Comparison of ENCODE assay signal across 11 cellular contexts in the genomic region with DNA sequence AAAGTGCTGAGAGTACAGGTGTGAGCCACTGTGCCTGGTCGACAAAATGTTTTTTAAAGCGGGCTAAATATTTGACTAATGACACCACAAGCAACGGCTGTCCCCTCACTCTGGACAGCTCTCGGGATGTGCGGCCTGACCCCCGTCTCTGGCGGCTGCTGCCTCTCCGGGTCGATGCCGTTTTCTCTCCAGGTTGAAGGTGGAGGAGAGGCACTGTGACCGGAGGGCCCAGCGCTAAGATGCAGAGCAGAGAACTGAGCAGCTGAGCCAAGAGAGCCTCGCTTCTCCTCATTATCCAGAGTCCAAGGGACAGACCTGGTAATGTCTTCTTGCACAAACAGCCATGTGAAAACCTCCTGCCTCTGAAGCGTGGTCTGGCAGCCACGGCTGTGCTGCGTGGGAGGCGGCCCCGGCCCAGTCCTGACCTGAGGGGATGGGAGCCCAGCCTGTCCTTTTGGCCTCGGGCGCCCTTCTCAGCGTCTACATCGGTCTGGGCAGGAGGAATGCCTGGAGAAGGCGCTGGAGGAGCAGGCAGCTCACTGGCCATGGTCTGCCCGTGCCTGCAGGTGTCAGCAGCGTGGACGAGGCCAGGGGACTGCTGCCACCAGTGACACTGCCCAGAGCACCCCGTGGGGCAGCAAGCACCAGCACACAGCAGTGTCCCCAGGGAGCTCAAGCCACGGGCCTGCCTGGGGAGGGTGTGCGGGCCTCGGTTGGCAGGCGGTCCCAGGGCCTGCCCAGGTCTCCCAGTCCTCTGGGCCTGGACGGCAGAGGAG. TPM values are rescaled to one million over a fixed set of nuclear protein-coding genes. Genes with fewer than 3 reads are reported as not detected.
DNase-seq lines count a peak whose midpoint lies in the region; ATAC-seq and TF ChIP-seq lines count a peak whose summit lies in the region.
"Had no signal": no experiment of that assay in that cellular context is flagged by ENCODE, and none has a peak within 500 bp of the region (broad histone marks: within the 10 kb centered on the region; RNA-seq: fewer than 3 reads in every experiment).

No MANE protein-coding gene starts in this region.

- H3K27ac Mint-ChIP-seq in WTC11: no peak overlapping the region
- H3K27ac Mint-ChIP-seq: activated CD4-positive, alpha-beta T cell treated with anti-CD3 and anti-CD28 coated beads for 36 hours; activated naive CD4-positive, alpha-beta T cell treated with anti-CD3 and anti-CD28 coated beads, Interleukin-2, amount 50 U/mL, for 24 hours had no signal

- POLR2A ChIA-PET in WTC11 (lab: Charles Lee): interaction anchor here (1.0 to 1.1 kb wide), 3 partner anchors 59 to 186 kb away, joined by 3 to 6 read pairs (median 3); a partner anchor contains a TSS

- TF ChIP-seq CTCF in WTC11 (IDR thresholded peaks at IDR 0.05): no peak

- ATAC-seq in WTC11 (no peak), left ventricle myocardium superior (peak; percentile 10), GM21360 (IDR thresholded peaks at IDR 0.05; ENCODE audit: unreplicated experiment) (no peak)

- H3K36me3 Mint-ChIP-seq in WTC11: no peaks in the 10 kb centered on the region
- H3K36me3 Mint-ChIP-seq: activated naive CD4-positive, alpha-beta T cell treated with anti-CD3 and anti-CD28 coated beads, Interleukin-2, amount 50 U/mL, for 24 hours had no signal

- no peaks in the 10 kb centered on the region for H3K4me1 Mint-ChIP-seq in WTC11
- H3K4me1 Mint-ChIP-seq: activated CD4-positive, alpha-beta T cell treated with anti-CD3 and anti-CD28 coated beads for 36 hours; activated naive CD4-positive, alpha-beta T cell treated with anti-CD3 and anti-CD28 coated beads, Interleukin-2, amount 50 U/mL, for 24 hours had no signal

- intact Hi-C loops in left ventricle myocardium superior (cut with micrococcal nuclease) (loop anchor here (5.0 kb wide), 1 partner anchor 184 kb away; no protein-coding TSS in a partner anchor), posterior vena cava (cut with DNase I) (loop anchor here in 1 of 2 donors (2.0 kb wide), 1 partner anchor 186 kb away; a partner anchor contains a TSS)

- H3K27me3 Mint-ChIP-seq in WTC11 (ENCODE audit: low read depth): no peaks in the 10 kb centered on the region
- H3K27me3 Mint-ChIP-seq: activated CD4-positive, alpha-beta T cell treated with anti-CD3 and anti-CD28 coated beads for 36 hours; activated naive CD4-positive, alpha-beta T cell treated with anti-CD3 and anti-CD28 coated beads, Interleukin-2, amount 50 U/mL, for 24 hours had no signal

- H3K9me3 Mint-ChIP-seq in WTC11: no peaks in the 10 kb centered on the region
- H3K9me3 Mint-ChIP-seq: activated naive CD4-positive, alpha-beta T cell treated with anti-CD3 and anti-CD28 coated beads, Interleukin-2, amount 50 U/mL, for 24 hours had no signal

- in situ Hi-C loops in G401 (cut with HindIII; ENCODE audit: low sequenced_read_pairs): no loop called here

- DNase-seq in G401 (ENCODE audit: low spot score): peak; percentile 58
- DNase-seq in WTC11 (ENCODE audit: low spot score): no peak
- DNase-seq in left ventricle myocardium superior: peak; percentile 47
- DNase-seq in posterior vena cava (ENCODE audit: low spot score): peak; percentile 80
- no peak for DNase-seq in NCI-H69 (lab: John Stamatoyannopoulos, UW)
- no peak for DNase-seq in NCI-H1694 treated with DMSO at 0.1 percent for 48 hours (lab: John Stamatoyannopoulos, UW)
- DNase-seq in activated T-cell treated with anti-CD3 and anti-CD28 coated beads, Interleukin-2, amount 50 U/mL, for 1 hour: no peak
- DNase-seq: NCI-H2107 had no signal

- CTCF ChIA-PET in WTC11 (lab: Charles Lee): interaction anchor here (0.6 to 6.4 kb wide), 54 partner anchors 9 to 336 kb away, joined by 3 to 170 read pairs (median 6); a partner anchor contains a TSS

- no peak overlapping the region for H3K4me3 Mint-ChIP-seq in WTC11
- H3K4me3 Mint-ChIP-seq: activated CD4-positive, alpha-beta T cell treated with anti-CD3 and anti-CD28 coated beads for 36 hours; activated naive CD4-positive, alpha-beta T cell treated with anti-CD3 and anti-CD28 coated beads, Interleukin-2, amount 50 U/mL, for 24 hours had no signal

TF ChIP-seq in WTC11, 78 proteins besides CTCF, POLR2A, EP300 and RAD21:
- TF ChIP-seq FOXP1 (CRISPR knock-in tag; IDR thresholded peaks at IDR 0.05; ENCODE audit: borderline replicate concordance): no peak
- TF ChIP-seq, protein P1, sequence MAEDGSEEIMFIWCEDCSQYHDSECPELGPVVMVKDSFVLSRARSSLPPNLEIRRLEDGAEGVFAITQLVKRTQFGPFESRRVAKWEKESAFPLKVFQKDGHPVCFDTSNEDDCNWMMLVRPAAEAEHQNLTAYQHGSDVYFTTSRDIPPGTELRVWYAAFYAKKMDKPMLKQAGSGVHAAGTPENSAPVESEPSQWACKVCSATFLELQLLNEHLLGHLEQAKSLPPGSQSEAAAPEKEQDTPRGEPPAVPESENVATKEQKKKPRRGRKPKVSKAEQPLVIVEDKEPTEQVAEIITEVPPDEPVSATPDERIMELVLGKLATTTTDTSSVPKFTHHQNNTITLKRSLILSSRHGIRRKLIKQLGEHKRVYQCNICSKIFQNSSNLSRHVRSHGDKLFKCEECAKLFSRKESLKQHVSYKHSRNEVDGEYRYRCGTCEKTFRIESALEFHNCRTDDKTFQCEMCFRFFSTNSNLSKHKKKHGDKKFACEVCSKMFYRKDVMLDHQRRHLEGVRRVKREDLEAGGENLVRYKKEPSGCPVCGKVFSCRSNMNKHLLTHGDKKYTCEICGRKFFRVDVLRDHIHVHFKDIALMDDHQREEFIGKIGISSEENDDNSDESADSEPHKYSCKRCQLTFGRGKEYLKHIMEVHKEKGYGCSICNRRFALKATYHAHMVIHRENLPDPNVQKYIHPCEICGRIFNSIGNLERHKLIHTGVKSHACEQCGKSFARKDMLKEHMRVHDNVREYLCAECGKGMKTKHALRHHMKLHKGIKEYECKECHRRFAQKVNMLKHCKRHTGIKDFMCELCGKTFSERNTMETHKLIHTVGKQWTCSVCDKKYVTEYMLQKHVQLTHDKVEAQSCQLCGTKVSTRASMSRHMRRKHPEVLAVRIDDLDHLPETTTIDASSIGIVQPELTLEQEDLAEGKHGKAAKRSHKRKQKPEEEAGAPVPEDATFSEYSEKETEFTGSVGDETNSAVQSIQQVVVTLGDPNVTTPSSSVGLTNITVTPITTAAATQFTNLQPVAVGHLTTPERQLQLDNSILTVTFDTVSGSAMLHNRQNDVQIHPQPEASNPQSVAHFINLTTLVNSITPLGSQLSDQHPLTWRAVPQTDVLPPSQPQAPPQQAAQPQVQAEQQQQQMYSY (CRISPR knock-in tag; IDR thresholded peaks at IDR 0.05): 0 out of 2 replicates have a peak, but pooled peaks have one; percentile 16

RNA-seq across cellular contexts. Expression of a gene that starts 10.3 kb away (rescaled TPM):
- 8.9 and 29.1 TPM in 2 replicates for total RNA-seq in G401 (2014; rRNA removed; shearing (Covaris generic))
- total RNA-seq in WTC11 (2021): 14.5 to 19.7 TPM (median 18.5 TPM) in 3 replicates
- total RNA-seq in left ventricle myocardium superior: 5.3 TPM
- total RNA-seq in posterior vena cava: 1 to 10 TPM; 3.8 to 5.5 TPM

RNA-seq across cellular contexts. Expression of a gene that starts 10.6 kb away (rescaled TPM):
- 43.3 and 56.2 TPM in 2 replicates for total RNA-seq in G401 (2014; rRNA removed; shearing (Covaris generic))
- total RNA-seq in WTC11 (2021) (72.1 to 80.4 TPM (median 79.8 TPM) in 3 replicates), left ventricle myocardium superior (98.1 TPM), posterior vena cava (100 to 1,000 TPM in 1 of 2 donors, 10 to 100 TPM in 1; 93.7 to 101 TPM)

RNA-seq across cellular contexts. Expression of a gene that starts 31.4 kb away (rescaled TPM):
- total RNA-seq in G401 (2014; rRNA removed; shearing (Covaris generic)): 84.2 and 96.0 TPM in 2 replicates
- total RNA-seq in WTC11 (2021): 28.6 to 31.7 TPM (median 29.3 TPM) in 3 replicates
- total RNA-seq in left ventricle myocardium superior: 13.7 TPM
- total RNA-seq in posterior vena cava: 10 to 100 TPM; 10.9 to 13.1 TPM

Comparison
In these comparisons a context has a peak if more than half of its experiments do, and no peak if none do; other contexts are left out.
1. DNase-seq: peak in G401 (single experiment), left ventricle myocardium superior (single experiment) and posterior vena cava (single experiment); none in WTC11 (single experiment), NCI-H69 (single experiment), NCI-H1694 treated with DMSO at 0.1 percent for 48 hours (single experiment) and activated T-cell treated with anti-CD3 and anti-CD28 coated beads, Interleukin-2, amount 50 U/mL, for 1 hour (single experiment).